In genomic region chr3:197327701-197328100, GRCh38 we compare ENCODE assay signal across 20 cellular contexts. TPM values are rescaled to one million over a fixed set of nuclear protein-coding genes. Genes with fewer than 3 reads are reported as not detected.
DNase-seq lines count a peak whose midpoint lies in the region; ATAC-seq, FAIRE-seq and TF ChIP-seq lines count a peak whose summit lies in the region.
"Had no signal": no experiment of that assay in that cellular context is flagged by ENCODE, and none has a peak within 500 bp of the region (broad histone marks: within the 10 kb centered on the region; RNA-seq: fewer than 3 reads in every experiment).

No MANE protein-coding gene starts in this region.

- in situ Hi-C loops in IMR-90 (cut with MboI; ENCODE audit: low sequenced_read_pairs) (no loop called here), K562 (cut with MboI) (no loop called here)

- H4K5ac ChIP-seq in IMR-90 (ENCODE audit: low read depth, low read length), result no peak overlapping the region

- no peak overlapping the region for H3K4me3 ChIP-seq in IMR-90 (ENCODE audit: insufficient read depth, low read depth, low read length)
- no peak overlapping the region for H3K4me3 ChIP-seq in K562
- H3K4me3 ChIP-seq: right lobe of liver had no signal

- H3K79me2 ChIP-seq in K562 (ENCODE audit: control insufficient read depth, insufficient read depth, low read length), result no peaks in the 10 kb centered on the region

- no peak overlapping the region for H3K18ac ChIP-seq in IMR-90 (ENCODE audit: low read depth, low read length)

- no peak overlapping the region for H3K56ac ChIP-seq in IMR-90 (ENCODE audit: extremely low read depth, insufficient read depth, low read length)

- no peak overlapping the region for H4K8ac ChIP-seq in IMR-90 (ENCODE audit: low read depth in 2 of 2, low read length in 2 of 2)

- TF ChIP-seq RAD21 in IMR-90 (IDR thresholded peaks at IDR 0.05; ENCODE audit: low read length) (no peak), K562 (CRISPR knock-in tag; conservative IDR thresholded peaks at IDR 0.05 in 1 of 2, IDR thresholded peaks at IDR 0.05 in 1 of 2) (no peak)

- peak; percentile 56 for DNase-seq in IMR-90
- DNase-seq in K562 (ENCODE audit: extremely low read depth in 1 of 4, low spot score in 3 of 4), result no peak
- peak; percentile 19 to 92 (median 71) for DNase-seq in head of caudate nucleus
- DNase-seq in stromal cell of bone marrow (ENCODE audit: low read depth), result peak; percentile 58
- DNase-seq in HuH-7 (ENCODE audit: low spot score), result no peak
- DNase-seq in NCI-H748 treated with DMSO at 0.1 percent for 48 hours (lab: John Stamatoyannopoulos, UW), result no peak
- DNase-seq: activated CD4-positive, CD25-positive, alpha-beta regulatory T cell; activated T-cell treated with anti-CD3 and anti-CD28 coated beads for 4 hours; CD8-positive, alpha-beta memory T cell; Karpas-422; kidney; NCI-H510A; right lobe of liver; stimulated activated CD4-positive, alpha-beta T cell treated with anti-CD3 and anti-CD28 coated beads, Interleukin-4, amount 100 ng/mL, for 4 hours; SW 1271 had no signal

- H3K4ac ChIP-seq in IMR-90 (ENCODE audit: low read depth, low read length), result no peak overlapping the region

- H3K4me2 ChIP-seq in IMR-90 (ENCODE audit: low read depth, low read length) (no peak overlapping the region), K562 (ENCODE audit: insufficient read depth, low read length) (no peak overlapping the region)

- TF ChIP-seq POLR2A in IMR-90 (IDR thresholded peaks at IDR 0.05; ENCODE audit: low read depth, low read length), result no peak
- TF ChIP-seq POLR2A in K562 (conservative IDR thresholded peaks at IDR 0.05), result no peak

- WGBS in IMR-90 (ENCODE audit: extremely low coverage in 2 of 2, insufficient read length in 1 of 2), 2 experiments, result no CpG with 5 or more reads among the region's 3 CpGs
- 21% methylated on average over 3 of the region's 3 CpGs for WGBS in K562 (ENCODE audit: insufficient coverage, low coverage, missing lambda C conversion rate)

- no peak overlapping the region for H2BK15ac ChIP-seq in IMR-90 (ENCODE audit: low read depth, low read length)

- H3K36me3 ChIP-seq in IMR-90 (ENCODE audit: control insufficient read depth, insufficient read depth, low read length) (no peaks in the 10 kb centered on the region), K562 (ENCODE audit: control insufficient read depth, insufficient read depth, low read length) (no peaks in the 10 kb centered on the region)
- H3K36me3 ChIP-seq: right lobe of liver had no signal

- H3K23ac ChIP-seq in IMR-90 (ENCODE audit: low read depth, low read length), result no peak overlapping the region

- CTCF ChIA-PET in IMR-90 (lab: Yijun Ruan, JAX) (interaction anchor here (0.6 kb wide), 2 partner anchors 9 to 19 kb away, joined by 3 read pairs; no protein-coding TSS in a partner anchor), K562 (lab: Yijun Ruan, JAX; ENCODE audit: low intra/inter-chr PET ratio) (no interaction called here)

- peak overlapping the region; percentile 2 for H2AK9ac ChIP-seq in IMR-90 (replicated peaks; ENCODE audit: low read depth, low read length, poor library complexity)

- peaks cover 7% of the 10 kb centered on the region for H3K27me3 ChIP-seq in IMR-90 (ENCODE audit: control insufficient read depth, insufficient read depth, low read length)
- H3K27me3 ChIP-seq in K562 (ENCODE audit: control insufficient read depth in 2 of 2, insufficient read depth in 2 of 2, low read length in 2 of 2), result no peaks in the 10 kb centered on the region; a peak in 1 of 5 replicates
- H3K27me3 ChIP-seq: right lobe of liver had no signal

- TF ChIP-seq CTCF in IMR-90 (conservative IDR thresholded peaks at IDR 0.05; ENCODE audit: low read depth, low read length) (no peak), K562 (IDR thresholded peaks at IDR 0.05 in 2 of 3, conservative IDR thresholded peaks at IDR 0.05 in 1 of 3; ENCODE audit: insufficient read depth in 2 of 3, low read depth in 1 of 3, low read length in 3 of 3) (no peak)

- H3K4me1 ChIP-seq in IMR-90 (ENCODE audit: control insufficient read depth, insufficient read depth, low read length) (no peaks in the 10 kb centered on the region), K562 (replicated peaks in 1 of 2; ENCODE audit: control insufficient read depth in 2 of 2, insufficient read depth in 2 of 2, low read length in 2 of 2) (no peaks in the 10 kb centered on the region)
- H3K4me1 ChIP-seq: right lobe of liver had no signal

- no peak for FAIRE-seq in K562 (lab: Jason Lieb, UNC)
- FAIRE-seq: G401.6, kidney, urothelium cell line had no signal

- no peaks in the 10 kb centered on the region for H3K79me1 ChIP-seq in IMR-90 (ENCODE audit: low read depth in 1 of 2, low read length in 2 of 2)

- H2BK5ac ChIP-seq in IMR-90 (ENCODE audit: low read depth, low read length, poor library complexity, severe bottlenecking), result no peak overlapping the region

- H3K9me3 ChIP-seq in IMR-90 (ENCODE audit: control insufficient read depth, insufficient read depth, low read length), result no peaks in the 10 kb centered on the region
- H3K9me3 ChIP-seq in K562 (replicated peaks; ENCODE audit: control insufficient read depth, insufficient read depth, low read depth, low read length), result no peaks in the 10 kb centered on the region
- H3K9me3 ChIP-seq: right lobe of liver had no signal

- H2BK20ac ChIP-seq in IMR-90 (ENCODE audit: low read depth, low read length), result no peak overlapping the region

- no peak overlapping the region for H2AFZ ChIP-seq in IMR-90 (replicated peaks; ENCODE audit: low read length, poor library complexity)
- no peak overlapping the region for H2AFZ ChIP-seq in K562 (ENCODE audit: low read depth, low read length)

- no peak overlapping the region for H2BK120ac ChIP-seq in IMR-90 (ENCODE audit: low read depth, low read length)

- H2AK5ac ChIP-seq in IMR-90 (ENCODE audit: low read depth, low read length), result no peak overlapping the region

- intact Hi-C loops in IMR-90 (cut with micrococcal nuclease) (no loop called here), K562 (cut with micrococcal nuclease) (no loop called here), head of caudate nucleus (cut with DNase I) (no loop called here)

- ATAC-seq in IMR-90 (ENCODE audit: low read depth), result peak; percentile 35; the same call in 1 of the 2 replicates
- ATAC-seq in K562, result 0 out of 3 replicates have a peak, but pooled peaks have one; percentile 36
- ATAC-seq in HG02763 (IDR thresholded peaks at IDR 0.05; ENCODE audit: unreplicated experiment), result no peak
- ATAC-seq: naive thymus-derived CD8-positive, alpha-beta T cell; right lobe of liver; stimulated activated memory B cell treated with anti-CD40 and anti-IgM and Interleukin-4, amounts not matched to agents 10 μg/mL and 1 μg/mL and 100 μg/mL, for 72 hours had no signal

- no peak overlapping the region for H3K9ac ChIP-seq in IMR-90 (ENCODE audit: low read depth, low read length)
- H3K9ac ChIP-seq in K562 (ENCODE audit: insufficient read depth in 1 of 2, low read depth in 2 of 2, low read length in 2 of 2), result no peak overlapping the region

- POLR2A ChIA-PET in IMR-90 (lab: Charles Lee; ENCODE audit: unreplicated experiment) (no interaction called here), K562 (lab: Yijun Ruan, JAX) (no interaction called here)

- no peak overlapping the region for H4K91ac ChIP-seq in IMR-90 (ENCODE audit: insufficient read depth, low read depth, low read length)

- BruUV-seq in IMR-90 (replicated peaks; lab: Mats Ljungman, UMichigan) (no TSS peak), K562 (replicated peaks; lab: Mats Ljungman, UMichigan) (no TSS peak)

- no peak overlapping the region for H3K27ac ChIP-seq in IMR-90 (ENCODE audit: insufficient read depth, low read length)
- H3K27ac ChIP-seq in K562 (ENCODE audit: extremely low read depth, low read depth, low read length), result no peak overlapping the region
- H3K27ac ChIP-seq: right lobe of liver had no signal

- no peak for TF ChIP-seq EP300 in K562 (IDR thresholded peaks at IDR 0.05; ENCODE audit: low read length)

- dilution Hi-C loops in IMR-90 (cut with HindIII; ENCODE audit: low sequenced_read_pairs, unreplicated experiment), result no loop called here

- H3K9me1 ChIP-seq in IMR-90 (ENCODE audit: insufficient read depth, low read length), result no peaks in the 10 kb centered on the region
- H3K9me1 ChIP-seq in K562 (ENCODE audit: control insufficient read depth, insufficient read depth, low read length), result no peaks in the 10 kb centered on the region

- H3K14ac ChIP-seq in IMR-90 (replicated peaks; ENCODE audit: low read depth, low read length), result no peak overlapping the region

- H4K20me1 ChIP-seq in IMR-90 (ENCODE audit: insufficient read depth, low read length), result no peaks in the 10 kb centered on the region
- no peaks in the 10 kb centered on the region for H4K20me1 ChIP-seq in K562 (replicated peaks; ENCODE audit: control insufficient read depth, insufficient read depth, low read length)

TF ChIP-seq in IMR-90, 13 proteins besides CTCF, POLR2A, EP300 and RAD21 (continues in another document):
- TF ChIP-seq SMC3 (IDR thresholded peaks at IDR 0.05; ENCODE audit: low read depth, low read length) (no peak), RCOR1 (IDR thresholded peaks at IDR 0.05; ENCODE audit: insufficient replicate concordance, low read length) (no peak)

RNA-seq across cellular contexts. Expression of gene DLG1, which starts 29.3 kb away (rescaled TPM):
- total RNA-seq in IMR-90 (2012; rRNA removed), result 57.7 and 58.6 TPM in 2 replicates
- polyA plus RNA-seq in IMR-90 (2012; rRNA removed), result 18.7 and 21.2 TPM in 2 replicates
- 3.7 and 4.9 TPM in 2 replicates for polyA plus RNA-seq in IMR-90 (2012; cell fraction: cytosol; rRNA removed)
- 5.5 and 51.9 TPM in 2 replicates for polyA plus RNA-seq in IMR-90 (2012; cell fraction: nucleus; rRNA removed; ENCODE audit: low replicate concordance)
- total RNA-seq in K562 (2011; cell fraction: chromatin; rRNA removed; ENCODE audit: low replicate concordance), result 141 and 293 TPM in 2 replicates
- 38.2 and 46.8 TPM in 2 replicates for total RNA-seq in K562 (2011; cell fraction: nucleolus; rRNA removed)
- total RNA-seq in K562 (2011; cell fraction: nucleoplasm; rRNA removed), result 84.2 and 109 TPM in 2 replicates
- 36.3 and 39.4 TPM in 2 replicates for total RNA-seq in K562 (2014; rRNA removed)
- total RNA-seq in K562 (2014; rRNA removed; fragmentation: Illumina TruSeq; extraction: Trizol), result 49.1 and 55.6 TPM in 2 replicates
- 43.5 and 48.4 TPM in 2 replicates for total RNA-seq in K562 (2015; rRNA removed; fragmentation: Illumina TruSeq; extraction: Trizol)
- 55.7 and 57.5 TPM in 2 replicates for total RNA-seq in K562 (2021)
- polyA plus RNA-seq in K562 (2011; rRNA removed), result 38.9 and 43.6 TPM in 2 replicates
- 8.7 and 13.6 TPM in 2 replicates for polyA plus RNA-seq in K562 (2011; cell fraction: cytosol; rRNA removed)
- polyA plus RNA-seq in K562 (2011; cell fraction: nucleus; rRNA removed), result 49.2 and 58.1 TPM in 2 replicates
- 35.9 and 42.5 TPM in 2 replicates for polyA plus RNA-seq in K562 (2012)
- 51.4 and 63.5 TPM in 2 replicates for polyA plus RNA-seq in K562 (2014; fragmentation: Illumina TruSeq; extraction: Trizol)
- polyA plus RNA-seq in K562 (2014; fragmentation: Nextera tagmentation; extraction: Ambion mirVana), result 10 to 100 TPM in 1 of 2 experiments, 1 to 10 TPM in 1; 9.4 to 13.4 TPM
- polyA plus RNA-seq in K562 (2014; rRNA removed), result 30.8 and 31.0 TPM in 2 replicates
- polyA minus RNA-seq in K562 (2011; rRNA and poly(A)+ RNA removed), result 66.5 and 99.3 TPM in 2 replicates
- polyA minus RNA-seq in K562 (2011; cell fraction: cytosol; rRNA and poly(A)+ RNA removed), result 19.7 and 21.1 TPM in 2 replicates
- 61.9 and 105 TPM in 2 replicates for polyA minus RNA-seq in K562 (2011; cell fraction: nucleus; rRNA and poly(A)+ RNA removed)

Comparison
In these comparisons a context has a peak if more than half of its experiments do, and no peak if none do; other contexts are left out.
1. DNase-seq: peak in IMR-90 (single experiment), head of caudate nucleus (42 of 42) and stromal cell of bone marrow (single experiment); none in K562 (0 of 4), HuH-7 (single experiment) and NCI-H748 treated with DMSO at 0.1 percent for 48 hours (single experiment).